Comparison of ENCODE assay signal across 8 cellular contexts in genomic region chr12:111434049-111434448, GRCh38. TPM values are rescaled to one million over a fixed set of nuclear protein-coding genes. Genes with fewer than 3 reads are reported as not detected.
DNase-seq lines count a peak whose midpoint lies in the region; ATAC-seq and TF ChIP-seq lines count a peak whose summit lies in the region.

No MANE protein-coding gene starts in this region.

- H3K9me3 Mint-ChIP-seq in activated naive CD4-positive, alpha-beta T cell treated with anti-CD3 and anti-CD28 coated beads for 36 hours: no peaks in the 10 kb centered on the region
- no peaks in the 10 kb centered on the region for H3K9me3 Mint-ChIP-seq in activated naive CD8-positive, alpha-beta T cell treated with anti-CD3 and anti-CD28 coated beads, Interleukin-2, amount 50 U/mL, for 24 hours
- H3K9me3 Mint-ChIP-seq in chondrocyte (ENCODE audit: low read depth): no peaks in the 10 kb centered on the region

- H3K27me3 ChIP-seq in lung (ENCODE audit: control insufficient read depth, insufficient read depth) (no peaks in the 10 kb centered on the region), transverse colon (no peaks in the 10 kb centered on the region)

- peak overlapping the region; percentile 56 for H3K4me3 Mint-ChIP-seq in activated naive CD4-positive, alpha-beta T cell treated with anti-CD3 and anti-CD28 coated beads for 36 hours
- peak overlapping the region; percentile 74 for H3K4me3 Mint-ChIP-seq in activated naive CD8-positive, alpha-beta T cell treated with anti-CD3 and anti-CD28 coated beads, Interleukin-2, amount 50 U/mL, for 24 hours
- H3K4me3 Mint-ChIP-seq in chondrocyte (ENCODE audit: unreplicated experiment): no peak overlapping the region

- 32 to 72% methylated on average over 3 of the region's 3 CpGs for WGBS in lung, 2 donors
- WGBS in transverse colon (ENCODE audit: low coverage in 1 of 2), 2 donors: 18 to 56% methylated on average over 3 of the region's 3 CpGs

- CTCF ChIA-PET in activated naive CD4-positive, alpha-beta T cell treated with anti-CD3 and anti-CD28 coated beads for 36 hours (lab: Charles Lee): interaction anchor here (1.0 to 4.5 kb wide), 5 partner anchors 10 to 37 kb away, joined by 3 to 32 read pairs (median 22); no protein-coding TSS in a partner anchor

- H3K36me3 ChIP-seq in lung (ENCODE audit: control insufficient read depth in 2 of 2, insufficient read depth in 2 of 2, low read length in 2 of 2) (no peaks in the 10 kb centered on the region), transverse colon (no peaks in the 10 kb centered on the region)

- H3K27ac Mint-ChIP-seq in activated naive CD4-positive, alpha-beta T cell treated with anti-CD3 and anti-CD28 coated beads for 36 hours: peak overlapping the region; percentile 92
- H3K27ac Mint-ChIP-seq in activated naive CD8-positive, alpha-beta T cell treated with anti-CD3 and anti-CD28 coated beads, Interleukin-2, amount 50 U/mL, for 24 hours: peak overlapping the region; percentile 84
- H3K27ac Mint-ChIP-seq in chondrocyte (ENCODE audit: unreplicated experiment): no peak overlapping the region

- no peak for TF ChIP-seq CTCF in lung (IDR thresholded peaks at IDR 0.05; ENCODE audit: control extremely low read depth, extremely low read depth)
- no peak for TF ChIP-seq CTCF in transverse colon (IDR thresholded peaks at IDR 0.05)
- no peak for TF ChIP-seq CTCF in chondrocyte (IDR thresholded peaks at IDR 0.05)

- DNase-seq in activated naive CD4-positive, alpha-beta T cell treated with anti-CD3 and anti-CD28 coated beads for 36 hours: no peak
- no peak for DNase-seq in activated naive CD4-positive, alpha-beta T cell treated with Interleukin-2 at 50 U/mL for 16 hours
- no peak for DNase-seq in activated naive CD8-positive, alpha-beta T cell treated with anti-CD3 and anti-CD28 coated beads, Interleukin-2, amount 50 U/mL, for 24 hours
- DNase-seq in lung (ENCODE audit: low spot score): no peak
- no peak for DNase-seq in transverse colon
- DNase-seq in SIG-M5 treated with dmso at 0.1 percent for 504 hours (lab: John Stamatoyannopoulos, UW; ENCODE audit: unreplicated experiment): no peak
- DNase-seq in chondrocyte (ENCODE audit: low spot score): no peak

- TF ChIP-seq EP300 in transverse colon (IDR thresholded peaks at IDR 0.05; ENCODE audit: low read depth): no peak

- H3K27ac ChIP-seq in lung (ENCODE audit: low read depth in 1 of 2, low read length in 1 of 2) (peak overlapping the region; percentile 48 to 50), transverse colon (peak overlapping the region; percentile 76 to 85 (median 80))

- H3K36me3 Mint-ChIP-seq in activated naive CD4-positive, alpha-beta T cell treated with anti-CD3 and anti-CD28 coated beads for 36 hours (ENCODE audit: low read depth): peaks cover 15% of the 10 kb centered on the region
- peaks cover 38% of the 10 kb centered on the region for H3K36me3 Mint-ChIP-seq in activated naive CD8-positive, alpha-beta T cell treated with anti-CD3 and anti-CD28 coated beads, Interleukin-2, amount 50 U/mL, for 24 hours (ENCODE audit: low read depth)
- no peaks in the 10 kb centered on the region for H3K36me3 Mint-ChIP-seq in chondrocyte (ENCODE audit: low read depth)

- peaks cover 18 to 50% of the 10 kb centered on the region in 2 donors for H3K4me1 ChIP-seq in lung (ENCODE audit: control insufficient read depth in 2 of 2, insufficient read depth in 2 of 2, low read length in 2 of 2)
- H3K4me1 ChIP-seq in transverse colon: peaks cover 69 to 95% (median 74%) of the 10 kb centered on the region in 4 donors

- no peak for ATAC-seq in activated naive CD8-positive, alpha-beta T cell treated with anti-CD3 and anti-CD28 coated beads, Interleukin-2, amount 50 U/mL, for 24 hours
- ATAC-seq in lung (ENCODE audit: insufficient read depth, low FRiP score) (no peak), GM21576 (IDR thresholded peaks at IDR 0.05; ENCODE audit: unreplicated experiment) (no peak)

- in situ Hi-C loops in transverse colon (cut with MboI; ENCODE audit: low pct_ligation_motif_present in 1 of 4, low pct_unique_long_range_greater_than_20kb in 1 of 4, low sequenced_read_pairs in 3 of 4): no loop called here

- H3K9me3 ChIP-seq in lung (ENCODE audit: control insufficient read depth in 2 of 2, insufficient read depth in 1 of 2, low read length in 1 of 2): no peaks in the 10 kb centered on the region
- no peaks in the 10 kb centered on the region for H3K9me3 ChIP-seq in transverse colon

- peaks cover 95% of the 10 kb centered on the region for H3K4me1 Mint-ChIP-seq in activated naive CD4-positive, alpha-beta T cell treated with anti-CD3 and anti-CD28 coated beads for 36 hours (ENCODE audit: low read depth)
- H3K4me1 Mint-ChIP-seq in activated naive CD8-positive, alpha-beta T cell treated with anti-CD3 and anti-CD28 coated beads, Interleukin-2, amount 50 U/mL, for 24 hours: peaks cover 98% of the 10 kb centered on the region
- H3K4me1 Mint-ChIP-seq in chondrocyte (ENCODE audit: low read depth): peaks cover 65% of the 10 kb centered on the region

- intact Hi-C loops in activated naive CD4-positive, alpha-beta T cell treated with anti-CD3 and anti-CD28 coated beads for 36 hours (cut with micrococcal nuclease): loop anchor here (1.0 to 5.0 kb wide), 4 partner anchors 9 to 857 kb away; partner anchors contain the start of gene TRAFD1
- intact Hi-C loops in transverse colon (cut with DNase I; ENCODE audit: low total_unique reads): no loop called here

- H3K27me3 Mint-ChIP-seq in activated naive CD4-positive, alpha-beta T cell treated with anti-CD3 and anti-CD28 coated beads for 36 hours (ENCODE audit: low read depth): no peaks in the 10 kb centered on the region
- H3K27me3 Mint-ChIP-seq in activated naive CD8-positive, alpha-beta T cell treated with anti-CD3 and anti-CD28 coated beads, Interleukin-2, amount 50 U/mL, for 24 hours: no peaks in the 10 kb centered on the region
- H3K27me3 Mint-ChIP-seq in chondrocyte (ENCODE audit: low read depth): no peaks in the 10 kb centered on the region

- no peak for TF ChIP-seq POLR2A in transverse colon (IDR thresholded peaks at IDR 0.05)

- H3K4me3 ChIP-seq in lung: no peak overlapping the region
- H3K4me3 ChIP-seq in transverse colon: no peak overlapping the region

RNA-seq across cellular contexts. Expression of gene SH2B3, which starts 28.3 kb away (rescaled TPM):
- total RNA-seq in activated naive CD4-positive, alpha-beta T cell treated with anti-CD3 and anti-CD28 coated beads for 36 hours: 10 to 100 TPM; 21.1 to 21.3 TPM
- 10 to 100 TPM; 16.2 to 46.0 TPM for total RNA-seq in lung
- polyA plus RNA-seq in lung: 10 to 100 TPM in 1 of 2 donors, 1 to 10 TPM in 1; 9.6 to 19.6 TPM
- 10 to 100 TPM; 22.3 to 99.1 (median 43.6) TPM for total RNA-seq in transverse colon
- total RNA-seq in chondrocyte: 14.7 to 20.0 TPM (median 18.3 TPM) in 3 replicates
